Comparison of ENCODE assay signal across 16 cellular contexts in genomic region chr1:168963596-168963995, GRCh38.
DNase-seq lines count a peak whose midpoint lies in the region; ATAC-seq and TF ChIP-seq lines count a peak whose summit lies in the region.
"Had no signal": no experiment of that assay in that cellular context is flagged by ENCODE, and none has a peak within 500 bp of the region (broad histone marks: within the 10 kb centered on the region; RNA-seq: fewer than 3 reads in every experiment).

No MANE protein-coding gene starts in this region.

- H3K4me1 ChIP-seq in BLaER1 treated with 17β-estradiol and CSF1 and Interleukin-3, amounts not matched to agents 10 nM and 100 nM, result peaks cover 0 to 11% (median 7%) of the 10 kb centered on the region in 10 experiments; a peak in 12 of 20 replicates
- H3K4me1 ChIP-seq: HAP-1 had no signal

- DNase-seq in nephron progenitor cell (no peak), chondrocyte (ENCODE audit: low spot score) (no peak), AG08396 (ENCODE audit: low spot score) (no peak), NCI-H1930 (lab: John Stamatoyannopoulos, UW) (no peak), D341Med (ENCODE audit: low spot score) (no peak)
- DNase-seq in stimulated activated effector memory CD8-positive, alpha-beta T cell treated with anti-CD3 and anti-CD28 coated beads, Interleukin-12 subunit alpha, Interleukin-12 subunit beta, amount 100 ng/mL, for 72 hours (ENCODE audit: low spot score in 2 of 2), result no peak
- DNase-seq: Calu3; CD4-positive, alpha-beta T cell; DMS79; GOT3; HFFc6 had no signal

- H3K27me3 Mint-ChIP-seq in brain, result peaks cover 3% of the 10 kb centered on the region
- peaks cover 6% of the 10 kb centered on the region for H3K27me3 Mint-ChIP-seq in nephron progenitor cell (ENCODE audit: low read depth, poor library complexity)
- no peaks in the 10 kb centered on the region for H3K27me3 Mint-ChIP-seq in chondrocyte (ENCODE audit: low read depth)
- H3K27me3 Mint-ChIP-seq: CD4-positive, alpha-beta T cell had no signal

- ATAC-seq in stimulated activated effector memory CD8-positive, alpha-beta T cell treated with anti-CD3 and anti-CD28 coated beads, Interleukin-12 subunit alpha, Interleukin-12 subunit beta, amount 100 ng/mL, for 72 hours, result no peak
- ATAC-seq: GM12878, HepG2 had no signal

- peak overlapping the region in 8 of 11 experiments; percentile 7 to 48 (median 26); a peak in 11 of 22 replicates for H3K4me2 ChIP-seq in BLaER1 treated with 17β-estradiol and CSF1 and Interleukin-3, amounts not matched to agents 10 nM and 100 nM

- H3K36me3 Mint-ChIP-seq in brain, result no peaks in the 10 kb centered on the region
- no peaks in the 10 kb centered on the region for H3K36me3 Mint-ChIP-seq in nephron progenitor cell (ENCODE audit: low read depth)
- no peaks in the 10 kb centered on the region for H3K36me3 Mint-ChIP-seq in stimulated activated effector memory CD8-positive, alpha-beta T cell treated with anti-CD3 and anti-CD28 coated beads, Interleukin-12 subunit alpha, Interleukin-12 subunit beta, amount 100 ng/mL, for 72 hours
- H3K36me3 Mint-ChIP-seq in chondrocyte (ENCODE audit: low read depth), result peaks cover 1% of the 10 kb centered on the region

- no peaks in the 10 kb centered on the region for H4K20me1 ChIP-seq in BLaER1 treated with 17β-estradiol and CSF1 and Interleukin-3, amounts not matched to agents 10 nM and 100 nM

- no peaks in the 10 kb centered on the region for H3K27me3 ChIP-seq in BLaER1 treated with 17β-estradiol and CSF1 and Interleukin-3, amounts not matched to agents 10 nM and 100 nM

- H3K27ac ChIP-seq in BLaER1 treated with 17β-estradiol and CSF1 and Interleukin-3, amounts not matched to agents 10 nM and 100 nM, result no peak overlapping the region

- TF ChIP-seq CTCF in brain (conservative IDR thresholded peaks at IDR 0.05) (no peak), nephron progenitor cell (IDR thresholded peaks at IDR 0.05) (no peak), chondrocyte (IDR thresholded peaks at IDR 0.05) (no peak)

- no peak overlapping the region for H3K9ac ChIP-seq in BLaER1 treated with 17β-estradiol and CSF1 and Interleukin-3, amounts not matched to agents 10 nM and 100 nM

- H3K36me3 ChIP-seq in BLaER1 treated with 17β-estradiol and CSF1 and Interleukin-3, amounts not matched to agents 10 nM and 100 nM, result no peaks in the 10 kb centered on the region
- H3K36me3 ChIP-seq: HAP-1 had no signal

- H3K9me3 Mint-ChIP-seq in brain (peaks cover 0 to 4% (median 0%) of the 10 kb centered on the region in 5 experiments), nephron progenitor cell (no peaks in the 10 kb centered on the region), chondrocyte (ENCODE audit: low read depth) (no peaks in the 10 kb centered on the region)
- H3K9me3 Mint-ChIP-seq in stimulated activated effector memory CD8-positive, alpha-beta T cell treated with anti-CD3 and anti-CD28 coated beads, Interleukin-12 subunit alpha, Interleukin-12 subunit beta, amount 100 ng/mL, for 72 hours, result no peaks in the 10 kb centered on the region
- H3K9me3 Mint-ChIP-seq: CD4-positive, alpha-beta T cell had no signal

- H3K4me1 Mint-ChIP-seq in brain, result peaks cover 38% of the 10 kb centered on the region
- no peaks in the 10 kb centered on the region for H3K4me1 Mint-ChIP-seq in nephron progenitor cell
- H3K4me1 Mint-ChIP-seq in stimulated activated effector memory CD8-positive, alpha-beta T cell treated with anti-CD3 and anti-CD28 coated beads, Interleukin-12 subunit alpha, Interleukin-12 subunit beta, amount 100 ng/mL, for 72 hours, result no peaks in the 10 kb centered on the region
- peaks cover 7% of the 10 kb centered on the region for H3K4me1 Mint-ChIP-seq in chondrocyte (ENCODE audit: low read depth)

- H3K27ac Mint-ChIP-seq in brain (peak overlapping the region in 3 of 5 experiments; percentile 35 to 66 (median 39)), nephron progenitor cell (peak overlapping the region; percentile 12), chondrocyte (ENCODE audit: unreplicated experiment) (no peak overlapping the region)
- peak overlapping the region; percentile 63 for H3K27ac Mint-ChIP-seq in stimulated activated effector memory CD8-positive, alpha-beta T cell treated with anti-CD3 and anti-CD28 coated beads, Interleukin-12 subunit alpha, Interleukin-12 subunit beta, amount 100 ng/mL, for 72 hours
- H3K27ac Mint-ChIP-seq: CD4-positive, alpha-beta T cell; HFFc6 had no signal

- no peaks in the 10 kb centered on the region for H3K9me3 ChIP-seq in BLaER1 treated with 17β-estradiol and CSF1 and Interleukin-3, amounts not matched to agents 10 nM and 100 nM (replicated peaks in 1 of 11)
- H3K9me3 ChIP-seq: HAP-1 had no signal

- H3K4me3 ChIP-seq in BLaER1 treated with 17β-estradiol and CSF1 and Interleukin-3, amounts not matched to agents 10 nM and 100 nM, result no peak overlapping the region
- H3K4me3 ChIP-seq: GM12878, HAP-1 had no signal

- H3K4me3 Mint-ChIP-seq in brain (no peak overlapping the region), nephron progenitor cell (no peak overlapping the region), chondrocyte (ENCODE audit: unreplicated experiment) (no peak overlapping the region)
- H3K4me3 Mint-ChIP-seq in stimulated activated effector memory CD8-positive, alpha-beta T cell treated with anti-CD3 and anti-CD28 coated beads, Interleukin-12 subunit alpha, Interleukin-12 subunit beta, amount 100 ng/mL, for 72 hours, result no peak overlapping the region
- H3K4me3 Mint-ChIP-seq: CD4-positive, alpha-beta T cell; HFFc6 had no signal
